Comparison of ENCODE assay signal across 8 cellular contexts in the genomic region with DNA sequence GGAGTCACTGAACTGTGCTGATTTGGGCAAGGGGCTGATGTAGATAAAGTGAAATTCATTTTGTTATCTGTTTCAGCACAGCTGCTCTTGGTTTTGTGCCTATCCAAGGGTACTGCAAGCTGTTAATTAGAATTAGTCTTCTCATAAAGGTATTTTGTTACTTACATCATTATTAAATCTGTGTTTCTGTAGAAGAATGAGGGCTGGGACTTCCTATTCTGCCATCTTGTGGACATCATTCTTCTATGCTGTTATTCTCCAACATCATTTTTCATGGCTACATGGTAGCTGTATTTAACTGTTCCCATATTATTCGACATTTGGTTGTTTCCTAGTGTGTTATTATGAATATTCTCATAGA.
DNase-seq lines count a peak whose midpoint lies in the region; ATAC-seq, FAIRE-seq and TF ChIP-seq lines count a peak whose summit lies in the region.

No MANE protein-coding gene starts in this region.

- TF ChIP-seq RAD21 in K562 (CRISPR knock-in tag; conservative IDR thresholded peaks at IDR 0.05 in 1 of 2, IDR thresholded peaks at IDR 0.05 in 1 of 2) = peak; percentile 80 to 87

- H3K27ac Mint-ChIP-seq in CD4-positive, alpha-beta memory T cell = peak overlapping the region in 1 of 7 donors; percentile 18

- H3K27ac ChIP-seq in K562 (ENCODE audit: extremely low read depth, low read depth, low read length) (no peak overlapping the region), mesenchymal stem cell (ENCODE audit: low read length, poor library complexity, severe bottlenecking) (no peak overlapping the region), coronary artery (peak overlapping the region in 1 of 2 donors; percentile 31)
- no peak overlapping the region for H3K27ac ChIP-seq in CD4-positive, alpha-beta memory T cell (ENCODE audit: low read depth, low read length)

- FAIRE-seq in K562 (lab: Jason Lieb, UNC) = peak; percentile 40

- BruUV-seq in K562 (replicated peaks; lab: Mats Ljungman, UMichigan) = no TSS peak

- CTCF ChIA-PET in K562 (lab: Yijun Ruan, JAX; ENCODE audit: low intra/inter-chr PET ratio) = interaction anchor here (1.1 to 4.9 kb wide), 4 partner anchors 77 to 560 kb away, joined by 3 to 115 read pairs (median 30); a partner anchor contains a TSS
- CTCF ChIA-PET in CD4-positive, alpha-beta memory T cell (lab: Charles Lee; ENCODE audit: partially characterized antibody) = interaction anchor here (1.2 to 4.5 kb wide), 13 partner anchors 14 to 569 kb away, joined by 3 to 120 read pairs (median 7); a partner anchor contains a TSS

- 17% methylated on average over 1 of the region's 1 CpG for WGBS in K562 (ENCODE audit: insufficient coverage, low coverage, missing lambda C conversion rate)
- WGBS in mesenchymal stem cell = no CpG with 5 or more reads among the region's 1 CpG

- H3K4me2 ChIP-seq in K562 (ENCODE audit: insufficient read depth, low read length) (peak overlapping the region; percentile 54; the same call in 1 of the 2 replicates), mesenchymal stem cell (ENCODE audit: low read length, poor library complexity, severe bottlenecking) (no peak overlapping the region)

- H3K36me3 Mint-ChIP-seq in CD4-positive, alpha-beta memory T cell = no peaks in the 10 kb centered on the region

- no peaks in the 10 kb centered on the region for H3K79me1 ChIP-seq in mesenchymal stem cell (replicated peaks; ENCODE audit: low read length, poor library complexity, severe bottlenecking)

- H4K20me1 ChIP-seq in K562 (replicated peaks; ENCODE audit: control insufficient read depth, insufficient read depth, low read length) = no peaks in the 10 kb centered on the region

- peak overlapping the region; percentile 12 for H2AK5ac ChIP-seq in mesenchymal stem cell (ENCODE audit: low read length, severe bottlenecking)

- TF ChIP-seq POLR2A in K562 (conservative IDR thresholded peaks at IDR 0.05) = no peak

- H2BK15ac ChIP-seq in mesenchymal stem cell (ENCODE audit: low read depth, poor library complexity, severe bottlenecking) = peak overlapping the region; percentile 60

- TF ChIP-seq EP300 in K562 (IDR thresholded peaks at IDR 0.05; ENCODE audit: low read length) = no peak

- in situ Hi-C loops in K562 (cut with MboI) = no loop called here

- H2AFZ ChIP-seq in K562 (ENCODE audit: low read depth, low read length) (peak overlapping the region; percentile 82), mesenchymal stem cell (ENCODE audit: low read depth, low read length) (no peak overlapping the region)

- no peaks in the 10 kb centered on the region for H3K79me2 ChIP-seq in K562 (ENCODE audit: control insufficient read depth, insufficient read depth, low read length)

- H3K4me1 Mint-ChIP-seq in CD4-positive, alpha-beta memory T cell = peaks cover 5 to 15% (median 9%) of the 10 kb centered on the region in 4 donors

- H2BK5ac ChIP-seq in mesenchymal stem cell (ENCODE audit: low read depth, low read length, poor library complexity, severe bottlenecking) = no peak overlapping the region

- H3K9me3 ChIP-seq in K562 (replicated peaks; ENCODE audit: control insufficient read depth, insufficient read depth, low read depth, low read length) (no peaks in the 10 kb centered on the region; the same call in 1 of the 2 replicates), mesenchymal stem cell (ENCODE audit: control insufficient read depth, low read length) (peaks cover 6% of the 10 kb centered on the region)
- H3K9me3 ChIP-seq in CD4-positive, alpha-beta memory T cell (ENCODE audit: control insufficient read depth in 1 of 2, low read length in 2 of 2) = no peaks in the 10 kb centered on the region

- H3K9me1 ChIP-seq in K562 (ENCODE audit: control insufficient read depth, insufficient read depth, low read length) = no peaks in the 10 kb centered on the region

- no peaks in the 10 kb centered on the region for H3K27me3 Mint-ChIP-seq in CD4-positive, alpha-beta memory T cell

- H3K9ac ChIP-seq in K562 (ENCODE audit: insufficient read depth in 1 of 2, low read depth in 2 of 2, low read length in 2 of 2) (no peak overlapping the region), mesenchymal stem cell (ENCODE audit: low read length) (peak overlapping the region; percentile 79)

- H3K27me3 ChIP-seq in K562 (ENCODE audit: control insufficient read depth in 2 of 2, insufficient read depth in 2 of 2, low read length in 2 of 2) (no peaks in the 10 kb centered on the region), mesenchymal stem cell (ENCODE audit: control insufficient read depth in 1 of 2, insufficient read depth in 1 of 2, low read length in 2 of 2) (no peaks in the 10 kb centered on the region)
- H3K27me3 ChIP-seq in CD4-positive, alpha-beta memory T cell (ENCODE audit: insufficient read depth, low read length) = no peaks in the 10 kb centered on the region

- POLR2A ChIA-PET in K562 (lab: Yijun Ruan, JAX) = interaction anchor here (0.5 to 2.1 kb wide), 7 partner anchors 14 to 331 kb away, joined by 3 to 17 read pairs (median 4); a partner anchor contains a TSS
- POLR2A ChIA-PET in CD4-positive, alpha-beta memory T cell (lab: Charles Lee; ENCODE audit: partially characterized antibody) = interaction anchor here (1.2 to 3.1 kb wide), 3 partner anchors 19 to 76 kb away, joined by 4 to 51 read pairs (median 11); a partner anchor contains a TSS

- H2BK12ac ChIP-seq in mesenchymal stem cell (ENCODE audit: low read length in 2 of 2) = peak overlapping the region; percentile 66 to 85

- H3K23ac ChIP-seq in mesenchymal stem cell (ENCODE audit: low read length in 2 of 2) = no peak overlapping the region

- H3K4me3 Mint-ChIP-seq in CD4-positive, alpha-beta memory T cell = no peak overlapping the region

- H3K4ac ChIP-seq in mesenchymal stem cell (ENCODE audit: low read depth in 1 of 2, low read length in 2 of 2) = peak overlapping the region in 1 of 2 experiments; percentile 24

- intact Hi-C loops in K562 (cut with micrococcal nuclease) = loop anchor here (2.0 to 5.0 kb wide), 4 partner anchors 44 to 365 kb away; no protein-coding TSS in a partner anchor
- intact Hi-C loops in CD4-positive, alpha-beta memory T cell (cut with micrococcal nuclease) = loop anchor here (2.0 kb wide), 1 partner anchor 274 kb away; no protein-coding TSS in a partner anchor

- H3K36me3 ChIP-seq in K562 (ENCODE audit: control insufficient read depth, insufficient read depth, low read length) (no peaks in the 10 kb centered on the region), mesenchymal stem cell (ENCODE audit: control insufficient read depth in 1 of 2, insufficient read depth in 2 of 2, low read depth in 1 of 2, low read length in 2 of 2) (no peaks in the 10 kb centered on the region)
- H3K36me3 ChIP-seq in CD4-positive, alpha-beta memory T cell (ENCODE audit: insufficient read depth, low read length) = no peaks in the 10 kb centered on the region

- H4K91ac ChIP-seq in mesenchymal stem cell (ENCODE audit: low read length) = peak overlapping the region; percentile 78

- peak; percentile 74 for ATAC-seq in K562
- ATAC-seq in HG03571 (IDR thresholded peaks at IDR 0.05; ENCODE audit: unreplicated experiment) = no peak
- ATAC-seq in HG03025 (IDR thresholded peaks at IDR 0.05; ENCODE audit: low FRiP score, unreplicated experiment) = no peak

- DNase-seq in COLO829 (ENCODE audit: low spot score) (peak; percentile 40), HT1080 (ENCODE audit: low read depth) (peak; percentile 55), K562 (ENCODE audit: extremely low read depth in 1 of 4, low spot score in 3 of 4) (peak in 1 of 4 experiments; percentile 52), mesenchymal stem cell (peak; percentile 63), coronary artery (ENCODE audit: low spot score) (no peak)
- no peak for DNase-seq in CD4-positive, alpha-beta memory T cell

- peak overlapping the region; percentile 56 for H2BK120ac ChIP-seq in mesenchymal stem cell (ENCODE audit: low read depth, low read length)

- peak overlapping the region; percentile 87 for H4K8ac ChIP-seq in mesenchymal stem cell (ENCODE audit: low read length)

- H3K4me3 ChIP-seq in K562 (no peak overlapping the region), mesenchymal stem cell (ENCODE audit: insufficient read depth in 1 of 2, low read depth in 1 of 2, low read length in 2 of 2) (peak overlapping the region in 1 of 2 experiments; percentile 46), coronary artery (no peak overlapping the region)
- H3K4me3 ChIP-seq in CD4-positive, alpha-beta memory T cell (ENCODE audit: low read length in 2 of 2) = no peak overlapping the region

- peak; percentile 31 to 73 (median 39); a peak in 3 of 6 replicates for TF ChIP-seq CTCF in K562 (IDR thresholded peaks at IDR 0.05 in 2 of 3, conservative IDR thresholded peaks at IDR 0.05 in 1 of 3; ENCODE audit: insufficient read depth in 2 of 3, low read depth in 1 of 3, low read length in 3 of 3)
- no peak for TF ChIP-seq CTCF in coronary artery (IDR thresholded peaks at IDR 0.05)

- no peak overlapping the region for H3K14ac ChIP-seq in mesenchymal stem cell (ENCODE audit: low read length in 2 of 2)

- H3K18ac ChIP-seq in mesenchymal stem cell (ENCODE audit: low read depth in 1 of 2, low read length in 2 of 2) = peak overlapping the region; percentile 10 to 71

- no peaks in the 10 kb centered on the region for H3K9me3 Mint-ChIP-seq in CD4-positive, alpha-beta memory T cell

- H3K4me1 ChIP-seq in K562 (replicated peaks in 1 of 2; ENCODE audit: control insufficient read depth in 2 of 2, insufficient read depth in 2 of 2, low read length in 2 of 2) (peaks cover 0 to 11% of the 10 kb centered on the region in 2 experiments; a peak in 2 of 5 replicates), mesenchymal stem cell (ENCODE audit: control insufficient read depth, insufficient read depth, low read depth, low read length) (peaks cover 3% of the 10 kb centered on the region)
- H3K4me1 ChIP-seq in CD4-positive, alpha-beta memory T cell (ENCODE audit: insufficient read depth, low read length) = peaks cover 6% of the 10 kb centered on the region

TF ChIP-seq in K562, 482 proteins besides CTCF, POLR2A, EP300 and RAD21 (continues in another document):
- TF ChIP-seq, protein P1, sequence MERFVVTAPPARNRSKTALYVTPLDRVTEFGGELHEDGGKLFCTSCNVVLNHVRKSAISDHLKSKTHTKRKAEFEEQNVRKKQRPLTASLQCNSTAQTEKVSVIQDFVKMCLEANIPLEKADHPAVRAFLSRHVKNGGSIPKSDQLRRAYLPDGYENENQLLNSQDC (CRISPR knock-in tag; IDR thresholded peaks at IDR 0.05) = no peak
- TF ChIP-seq DACH1 (IDR thresholded peaks at IDR 0.05; ENCODE audit: partially characterized antibody) = peak; percentile 29
- TF ChIP-seq, protein P2, sequence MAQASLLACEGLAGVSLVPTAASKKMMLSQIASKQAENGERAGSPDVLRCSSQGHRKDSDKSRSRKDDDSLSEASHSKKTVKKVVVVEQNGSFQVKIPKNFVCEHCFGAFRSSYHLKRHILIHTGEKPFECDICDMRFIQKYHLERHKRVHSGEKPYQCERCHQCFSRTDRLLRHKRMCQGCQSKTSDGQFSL (CRISPR knock-in tag; IDR thresholded peaks at IDR 0.05) = no peak
- TF ChIP-seq, protein P2 (tag; IDR thresholded peaks at IDR 0.05) = 0 out of 4 replicates have a peak, but pooled peaks of 1 of the 2 experiments have one; percentile 17
- TF ChIP-seq NFRKB (IDR thresholded peaks at IDR 0.05; ENCODE audit: low read depth) = 0 out of 2 replicates have a peak, but pooled peaks have one; percentile 14

Comparison
In these comparisons a context has a peak if more than half of its experiments do, and no peak if none do; other contexts are left out.
1. DNase-seq: peak in COLO829 (single experiment), HT1080 (single experiment) and mesenchymal stem cell (single experiment); none in CD4-positive, alpha-beta memory T cell (0 of 5) and coronary artery (single experiment).